In genomic region chr2:61218817-61219170, GRCh38 we compare ENCODE assay signal across 27 cellular contexts. TPM values are rescaled to one million over a fixed set of nuclear protein-coding genes. Genes with fewer than 3 reads are reported as not detected.
DNase-seq lines count a peak whose midpoint lies in the region; ATAC-seq and TF ChIP-seq lines count a peak whose summit lies in the region.
"Had no signal": no experiment of that assay in that cellular context is flagged by ENCODE, and none has a peak within 500 bp of the region (broad histone marks: within the 10 kb centered on the region; RNA-seq: fewer than 3 reads in every experiment).

No MANE protein-coding gene starts in this region.

- no peaks in the 10 kb centered on the region for H3K9me3 ChIP-seq in CD8-positive, alpha-beta T cell (ENCODE audit: low read length)
- no peaks in the 10 kb centered on the region for H3K9me3 ChIP-seq in OCI-LY7 (ENCODE audit: low read length)
- H3K9me3 ChIP-seq: body of pancreas, prostate gland, upper lobe of right lung had no signal

- H3K79me2 ChIP-seq in OCI-LY7 (ENCODE audit: insufficient read depth, low read depth, low read length) = no peaks in the 10 kb centered on the region

- no peaks in the 10 kb centered on the region for H3K4me1 Mint-ChIP-seq in CD8-positive, alpha-beta T cell (ENCODE audit: low read depth)
- no peaks in the 10 kb centered on the region for H3K4me1 Mint-ChIP-seq in endothelial cell (ENCODE audit: unreplicated experiment)
- H3K4me1 Mint-ChIP-seq in memory B cell = no peaks in the 10 kb centered on the region
- H3K4me1 Mint-ChIP-seq: activated naive CD4-positive, alpha-beta T cell treated with anti-CD3 and anti-CD28 coated beads, Interleukin-2, amount 10 ng/mL, durations not matched to agents 7 days and 5 days; CD14-positive monocyte; stimulated activated effector memory CD8-positive, alpha-beta T cell treated with anti-CD3 and anti-CD28 coated beads, Interleukin-12 subunit alpha, Interleukin-12 subunit beta, amount 100 ng/mL, for 72 hours had no signal

- no peaks in the 10 kb centered on the region for H3K27me3 Mint-ChIP-seq in CD8-positive, alpha-beta T cell (ENCODE audit: low read depth)
- H3K27me3 Mint-ChIP-seq in endothelial cell (ENCODE audit: unreplicated experiment) = no peaks in the 10 kb centered on the region
- no peaks in the 10 kb centered on the region for H3K27me3 Mint-ChIP-seq in memory B cell
- H3K27me3 Mint-ChIP-seq: activated naive CD4-positive, alpha-beta T cell treated with anti-CD3 and anti-CD28 coated beads, Interleukin-2, amount 10 ng/mL, durations not matched to agents 7 days and 5 days; naive thymus-derived CD4-positive, alpha-beta T cell; T-helper 17 cell had no signal

- no peak for DNase-seq in CD8-positive, alpha-beta T cell
- no peak for DNase-seq in OCI-LY7 (ENCODE audit: low spot score)
- DNase-seq in endothelial cell (ENCODE audit: low spot score) = no peak
- no peak for DNase-seq in memory B cell (ENCODE audit: low spot score in 2 of 2)
- DNase-seq in omental fat pad (ENCODE audit: low spot score) = no peak
- DNase-seq in stimulated activated CD8-positive, alpha-beta memory T cell treated with anti-CD3 and anti-CD28 coated beads, Interleukin-4, amount 100 ng/mL, for 48 hours = no peak
- DNase-seq: activated CD4-positive, alpha-beta T cell treated with anti-CD3 and anti-CD28 coated beads, Interleukin-2, amount 50 U/mL, for 48 hours; activated CD8-positive, alpha-beta memory T cell treated with anti-CD3 and anti-CD28 coated beads, Interleukin-2, amount 50 U/mL, for 4 hours; activated naive CD4-positive, alpha-beta T cell treated with anti-CD3 and anti-CD28 coated beads, Interleukin-2, amount 10 ng/mL, durations not matched to agents 7 days and 5 days; body of pancreas; DMS79 treated with DMSO at 0.1 percent for 48 hours; left ventricle myocardium superior; MM.1S; naive thymus-derived CD4-positive, alpha-beta T cell; NCI-H1105 treated with DMSO at 0.1 percent for 48 hours; NCI-H2029; NCI-H510A treated with DMSO at 0.1 percent for 48 hours; SHP77; stimulated activated CD4-positive, alpha-beta T cell treated with anti-CD3 and anti-CD28 coated beads, Interleukin-4, amount 100 ng/mL, for 4 hours; T-helper 17 cell; upper lobe of right lung had no signal

- H3K4me3 ChIP-seq in CD8-positive, alpha-beta T cell (ENCODE audit: low read depth, low read length) = no peak overlapping the region
- H3K4me3 ChIP-seq in OCI-LY7 (ENCODE audit: low read depth, low read length, poor library complexity, severe bottlenecking) = no peak overlapping the region
- H3K4me3 ChIP-seq: body of pancreas, prostate gland, upper lobe of right lung had no signal

- H3K4me3 Mint-ChIP-seq in CD8-positive, alpha-beta T cell = no peak overlapping the region
- H3K4me3 Mint-ChIP-seq in endothelial cell (ENCODE audit: unreplicated experiment) (peak overlapping the region; percentile 59), memory B cell (no peak overlapping the region)
- H3K4me3 Mint-ChIP-seq: activated naive CD4-positive, alpha-beta T cell treated with anti-CD3 and anti-CD28 coated beads, Interleukin-2, amount 10 ng/mL, durations not matched to agents 7 days and 5 days; CD14-positive monocyte; naive thymus-derived CD4-positive, alpha-beta T cell; stimulated activated effector memory CD8-positive, alpha-beta T cell treated with anti-CD3 and anti-CD28 coated beads, Interleukin-12 subunit alpha, Interleukin-12 subunit beta, amount 100 ng/mL, for 72 hours; T-helper 17 cell had no signal

- peak overlapping the region; percentile 52 for H3K27ac Mint-ChIP-seq in CD8-positive, alpha-beta T cell
- H3K27ac Mint-ChIP-seq in endothelial cell (ENCODE audit: unreplicated experiment) = no peak overlapping the region
- H3K27ac Mint-ChIP-seq in memory B cell = peak overlapping the region; percentile 28
- H3K27ac Mint-ChIP-seq: activated naive CD4-positive, alpha-beta T cell treated with anti-CD3 and anti-CD28 coated beads, Interleukin-2, amount 10 ng/mL, durations not matched to agents 7 days and 5 days; stimulated activated effector memory CD8-positive, alpha-beta T cell treated with anti-CD3 and anti-CD28 coated beads, Interleukin-12 subunit alpha, Interleukin-12 subunit beta, amount 100 ng/mL, for 72 hours; T-helper 17 cell had no signal

- H3K36me3 ChIP-seq in CD8-positive, alpha-beta T cell (ENCODE audit: insufficient read depth, low read length) = peaks cover 20% of the 10 kb centered on the region
- H3K36me3 ChIP-seq in OCI-LY7 (ENCODE audit: insufficient read depth, low read length) = peaks cover 93% of the 10 kb centered on the region

- intact Hi-C loops in CD8-positive, alpha-beta T cell (cut with DNase I, micrococcal nuclease) = no loop called here
- intact Hi-C loops in OCI-LY7 (cut with micrococcal nuclease; ENCODE audit: unreplicated experiment) = no loop called here

- H3K27me3 ChIP-seq in CD8-positive, alpha-beta T cell (ENCODE audit: insufficient read depth, low read length) = no peaks in the 10 kb centered on the region
- H3K27me3 ChIP-seq: body of pancreas, upper lobe of right lung had no signal

- H3K36me3 Mint-ChIP-seq in CD8-positive, alpha-beta T cell = peaks cover 60% of the 10 kb centered on the region
- H3K36me3 Mint-ChIP-seq in endothelial cell (ENCODE audit: low read depth, unreplicated experiment) (peaks cover 16% of the 10 kb centered on the region), memory B cell (peaks cover 21% of the 10 kb centered on the region)

- BruUV-seq in OCI-LY7 (replicated peaks; lab: Mats Ljungman, UMichigan) = TSS peak; percentile 21

- H3K9me2 ChIP-seq in OCI-LY7 (ENCODE audit: insufficient read depth, low read length) = no peaks in the 10 kb centered on the region

- POLR2A ChIA-PET in CD8-positive, alpha-beta T cell (lab: Charles Lee) = no interaction called here
- POLR2A ChIA-PET in OCI-LY7 (lab: Charles Lee) = interaction anchor here (0.6 to 1.2 kb wide), 3 partner anchors 129 to 416 kb away, joined by 3 to 7 read pairs (median 4); no protein-coding TSS in a partner anchor

- no peak overlapping the region for H3K4me2 ChIP-seq in OCI-LY7 (ENCODE audit: low read length)
- H3K4me2 ChIP-seq: KMS-11 had no signal

- H3K27ac ChIP-seq in CD8-positive, alpha-beta T cell (ENCODE audit: low read depth, low read length) = no peak overlapping the region
- no peak overlapping the region for H3K27ac ChIP-seq in OCI-LY7 (ENCODE audit: low read depth, low read length, poor library complexity, severe bottlenecking)
- H3K27ac ChIP-seq: body of pancreas, KMS-11, prostate gland, upper lobe of right lung had no signal

- no peaks in the 10 kb centered on the region for H4K20me1 ChIP-seq in OCI-LY7 (ENCODE audit: insufficient read depth, low read length)

- ATAC-seq in CD8-positive, alpha-beta T cell = no peak
- ATAC-seq in memory B cell (ENCODE audit: low read depth) (no peak), omental fat pad (ENCODE audit: low FRiP score) (no peak), GM18858 (IDR thresholded peaks at IDR 0.05; ENCODE audit: unreplicated experiment) (no peak), GM21723 (IDR thresholded peaks at IDR 0.05; ENCODE audit: unreplicated experiment) (no peak)
- ATAC-seq: body of pancreas; left ventricle myocardium superior; naive thymus-derived CD4-positive, alpha-beta T cell; stimulated activated effector memory CD8-positive, alpha-beta T cell treated with anti-CD3 and anti-CD28 coated beads, Interleukin-12 subunit alpha, Interleukin-12 subunit beta, amount 100 ng/mL, for 72 hours; T-helper 17 cell; upper lobe of right lung had no signal

- no peaks in the 10 kb centered on the region for H3K9me3 Mint-ChIP-seq in CD8-positive, alpha-beta T cell
- H3K9me3 Mint-ChIP-seq in endothelial cell (ENCODE audit: unreplicated experiment) = no peaks in the 10 kb centered on the region
- H3K9me3 Mint-ChIP-seq in memory B cell = no peaks in the 10 kb centered on the region
- H3K9me3 Mint-ChIP-seq: activated naive CD4-positive, alpha-beta T cell treated with anti-CD3 and anti-CD28 coated beads, Interleukin-2, amount 10 ng/mL, durations not matched to agents 7 days and 5 days; CD14-positive monocyte; naive thymus-derived CD4-positive, alpha-beta T cell; stimulated activated effector memory CD8-positive, alpha-beta T cell treated with anti-CD3 and anti-CD28 coated beads, Interleukin-12 subunit alpha, Interleukin-12 subunit beta, amount 100 ng/mL, for 72 hours had no signal

- H3K4me1 ChIP-seq in CD8-positive, alpha-beta T cell (ENCODE audit: insufficient read depth, low read length) = no peaks in the 10 kb centered on the region
- no peaks in the 10 kb centered on the region for H3K4me1 ChIP-seq in OCI-LY7 (ENCODE audit: insufficient read depth, low read length, poor library complexity, severe bottlenecking)
- H3K4me1 ChIP-seq: body of pancreas, prostate gland, upper lobe of right lung had no signal

- CTCF ChIA-PET in CD8-positive, alpha-beta T cell (lab: Charles Lee) = interaction anchor here (0.5 kb wide), 1 partner anchor 679 kb away, joined by 3 read pairs; no protein-coding TSS in a partner anchor
- CTCF ChIA-PET in OCI-LY7 (lab: Charles Lee; ENCODE audit: unreplicated experiment) = no interaction called here

- TF ChIP-seq CTCF in CD8-positive, alpha-beta T cell (IDR thresholded peaks at IDR 0.05) = no peak
- TF ChIP-seq CTCF in OCI-LY7 (conservative IDR thresholded peaks at IDR 0.05; ENCODE audit: low read length) = no peak
- TF ChIP-seq CTCF in endothelial cell (IDR thresholded peaks at IDR 0.05; ENCODE audit: unreplicated experiment) = no peak
- no peak for TF ChIP-seq CTCF in omental fat pad (IDR thresholded peaks at IDR 0.05)

- no peak overlapping the region for H2AFZ ChIP-seq in OCI-LY7 (ENCODE audit: low read length)

RNA-seq across cellular contexts. Expression of gene C2orf74, which starts 56.8 kb away (rescaled TPM):
- total RNA-seq in CD8-positive, alpha-beta T cell = 1 to 10 TPM; 1.3 to 2.8 TPM
- 6.4 and 7.0 TPM in 2 replicates for total RNA-seq in OCI-LY7 (2014; rRNA removed; shearing (Covaris generic))
- total RNA-seq in OCI-LY7 (2022) (9.3 and 11.5 TPM in 2 replicates), endothelial cell (ENCODE audit: unreplicated experiment) (13.6 TPM), omental fat pad (10 to 100 TPM; 16.1 to 29.9 (median 19.4) TPM)
